ENCODE assay signal across 7 cellular contexts in genomic region chr2:68832161-68832869, GRCh38.
DNase-seq lines count a peak whose midpoint lies in the region; ATAC-seq and TF ChIP-seq lines count a peak whose summit lies in the region.

No MANE protein-coding gene starts in this region.

- no peaks in the 10 kb centered on the region; the same call in none of the 2 replicates for H3F3A ChIP-seq in SU-DHL-6 (ENCODE audit: insufficient read depth)

- no peaks in the 10 kb centered on the region for H3K79me2 ChIP-seq in SU-DHL-6 (ENCODE audit: insufficient read depth, low read length)

- peak overlapping the region; percentile 60 for H2AFZ ChIP-seq in SU-DHL-6 (ENCODE audit: low read depth, low read length, severe bottlenecking)

- no peak overlapping the region for H3K27ac ChIP-seq in SU-DHL-6 (ENCODE audit: low read depth, low read length)

- no peaks in the 10 kb centered on the region for H3K9me2 ChIP-seq in SU-DHL-6 (replicated peaks; ENCODE audit: insufficient read depth, low read length)

- H4K20me1 ChIP-seq in SU-DHL-6 (ENCODE audit: low read depth, low read length), result no peaks in the 10 kb centered on the region

- no peak overlapping the region for H3K4me2 ChIP-seq in SU-DHL-6 (ENCODE audit: low read depth, low read length, poor library complexity, severe bottlenecking)

- no peaks in the 10 kb centered on the region for H3K9me3 ChIP-seq in SU-DHL-6 (ENCODE audit: insufficient read depth, low read length)

- peak; percentile 81 to 84 for DNase-seq in cardiac fibroblast (ENCODE audit: low read depth in 2 of 2)
- DNase-seq in medulla oblongata (ENCODE audit: extremely low spot score), result peak; percentile 83
- DNase-seq in stimulated activated naive CD4-positive, alpha-beta T cell treated with Interleukin-2 at 50 U/mL for 16 hours (lab: John Stamatoyannopoulos, UW), result peak; percentile 41
- DNase-seq in NCI-H524 (lab: John Stamatoyannopoulos, UW), result no peak

- H3K36me3 ChIP-seq in SU-DHL-6 (ENCODE audit: low read length), result no peaks in the 10 kb centered on the region

- TF ChIP-seq CTCF in SU-DHL-6 (IDR thresholded peaks at IDR 0.05; ENCODE audit: insufficient read depth, low read length, poor library complexity, severe bottlenecking), result no peak
- TF ChIP-seq CTCF in cardiac fibroblast (IDR thresholded peaks at IDR 0.05; ENCODE audit: low read depth, low read length), result no peak

- H3K27me3 ChIP-seq in SU-DHL-6 (ENCODE audit: low read length), result no peaks in the 10 kb centered on the region

- H3K4me3 ChIP-seq in SU-DHL-6 (ENCODE audit: insufficient read depth, low read length, poor library complexity, severe bottlenecking) (no peak overlapping the region), cardiac fibroblast (replicated peaks in 1 of 2; ENCODE audit: low read depth in 2 of 2, low read length in 2 of 2) (no peak overlapping the region)

- no peak overlapping the region for H3K9ac ChIP-seq in SU-DHL-6 (ENCODE audit: low read length)

- ATAC-seq in GM19025 (IDR thresholded peaks at IDR 0.05; ENCODE audit: low read depth, unreplicated experiment) (peak; percentile 73), HG03097 (IDR thresholded peaks at IDR 0.05; ENCODE audit: low FRiP score, unreplicated experiment) (peak; percentile 58)

Comparison
In these comparisons a context has a peak if more than half of its experiments do, and no peak if none do; other contexts are left out.
1. DNase-seq: peak in cardiac fibroblast (2 of 2), medulla oblongata (single experiment) and stimulated activated naive CD4-positive, alpha-beta T cell treated with Interleukin-2 at 50 U/mL for 16 hours (single experiment); none in NCI-H524 (0 of 2).